In the genomic region with DNA sequence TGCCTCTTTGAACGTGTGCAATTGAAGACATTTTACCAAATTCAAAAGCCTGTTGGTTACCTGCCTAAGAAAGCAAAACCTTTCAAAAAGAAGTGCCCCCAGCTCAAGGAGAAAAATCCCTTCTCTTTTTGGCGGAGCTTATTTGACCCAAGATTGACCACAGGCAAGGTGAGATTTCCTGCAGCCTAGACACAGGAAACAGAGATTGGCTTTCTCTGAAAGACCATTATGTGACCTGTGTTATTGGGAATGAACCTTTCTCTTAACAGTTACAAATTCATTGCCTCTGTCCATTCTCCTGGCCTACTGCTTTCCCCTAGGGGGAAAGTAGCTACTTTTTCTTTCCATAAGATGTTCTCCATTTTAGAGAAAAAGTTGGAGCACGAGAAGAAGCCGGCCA, we compare ENCODE assay signal across 10 cellular contexts. TPM values are rescaled to one million over a fixed set of nuclear protein-coding genes. Genes with fewer than 3 reads are reported as not detected.
"Had no signal": no experiment of that assay in that cellular context is flagged by ENCODE, and none has a peak within 500 bp of the region (broad histone marks: within the 10 kb centered on the region; RNA-seq: fewer than 3 reads in every experiment).

No MANE protein-coding gene starts in this region.

- H3K4me1 Mint-ChIP-seq: GM23338, H9 had no signal

- H3K27ac ChIP-seq: HL-60 had no signal

- H3K9me3 Mint-ChIP-seq: GM23338, H9 had no signal

- H2AFZ ChIP-seq: GM23338 had no signal

- DNase-seq: H9, HCEC 1CT, HFFc6 had no signal

- H3K27ac Mint-ChIP-seq: GM23338, H9, HFFc6, IgD-negative memory B cell had no signal

- ATAC-seq: GM23338, HepG2 had no signal

- H3K4me3 ChIP-seq: GM23338 had no signal

- H3K36me3 Mint-ChIP-seq: IgD-negative memory B cell had no signal

- FAIRE-seq: H1, H54, HepG2 had no signal

- H3K4me3 Mint-ChIP-seq: GM23338, H9, HFFc6, IgD-negative memory B cell had no signal

- H3K4me2 ChIP-seq: GM23338 had no signal

RNA-seq across cellular contexts. Expression of a gene that starts 42.1 kb away (rescaled TPM):
- total RNA-seq: HFFc6, HT1080 had no signal
- polyA plus RNA-seq: IgD-negative memory B cell had no signal
